ENCODE assay signal across 14 cellular contexts in the genomic region with DNA sequence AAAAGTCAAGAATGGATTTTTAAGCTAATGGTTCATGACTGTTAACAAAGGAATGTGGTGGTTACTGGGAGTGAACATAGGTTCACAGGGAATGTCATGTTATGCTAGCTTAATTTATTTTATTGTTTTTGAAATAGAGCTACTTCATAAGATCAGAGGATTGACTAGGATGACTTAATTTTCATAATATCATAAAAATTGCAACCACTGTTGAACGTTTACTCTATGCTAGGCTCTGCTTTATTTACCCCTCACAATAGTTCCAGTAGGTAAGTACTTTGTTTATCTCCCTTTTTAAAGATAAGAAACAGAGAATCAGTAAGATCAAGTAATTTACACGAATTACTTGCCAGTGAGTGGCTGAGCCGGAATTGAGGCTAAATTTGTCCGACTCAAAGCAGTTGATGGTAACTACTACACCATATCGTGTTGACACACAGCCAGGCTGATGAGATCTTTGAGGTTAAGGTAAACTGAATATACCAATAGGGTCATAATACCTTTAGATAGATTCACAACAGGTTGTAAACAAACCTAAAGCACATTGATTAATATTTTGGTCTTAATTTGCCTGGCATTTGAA.
DNase-seq lines count a peak whose midpoint lies in the region; ATAC-seq lines count a peak whose summit lies in the region.
"Had no signal": no experiment of that assay in that cellular context is flagged by ENCODE, and none has a peak within 500 bp of the region (broad histone marks: within the 10 kb centered on the region; RNA-seq: fewer than 3 reads in every experiment).

No MANE protein-coding gene starts in this region.

- no peak overlapping the region for H3K56ac ChIP-seq in mesendoderm (ENCODE audit: low read length)

- no peak overlapping the region for H4K5ac ChIP-seq in mesendoderm (ENCODE audit: low read length)

- H3K27ac ChIP-seq in mesendoderm (ENCODE audit: low read depth, low read length) = no peak overlapping the region
- H3K27ac ChIP-seq: BLaER1, gastrocnemius medialis had no signal

- no peaks in the 10 kb centered on the region for H3K36me3 ChIP-seq in mesendoderm (ENCODE audit: control insufficient read depth, insufficient read depth, low read length)
- H3K36me3 ChIP-seq: BLaER1, gastrocnemius medialis had no signal

- peak; percentile 77 for DNase-seq in AG08396 (ENCODE audit: low spot score)
- peak; percentile 76 for DNase-seq in NCI-H226
- DNase-seq in dedifferentiated amniotic fluid mesenchymal stem cell (ENCODE audit: extremely low spot score) = peak; percentile 65
- DNase-seq in mesendoderm = peak; percentile 42
- no peak for DNase-seq in pons (ENCODE audit: low spot score)
- no peak for DNase-seq in NCI-H2196 (lab: John Stamatoyannopoulos, UW; ENCODE audit: unreplicated experiment)
- DNase-seq: activated CD8-positive, alpha-beta T cell treated with anti-CD3 and anti-CD28 coated beads for 36 hours; gastrocnemius medialis; KG1; mucosa of descending colon; NCI-H345 had no signal

- no peak overlapping the region for H4K8ac ChIP-seq in mesendoderm (ENCODE audit: low read depth, low read length)

- H2BK5ac ChIP-seq in mesendoderm (ENCODE audit: low read length) = no peak overlapping the region

- H3K4me3 ChIP-seq in mesendoderm (ENCODE audit: low read length) = no peak overlapping the region
- H3K4me3 ChIP-seq: BLaER1, gastrocnemius medialis, mucosa of descending colon had no signal

- no peaks in the 10 kb centered on the region for H3K4me1 ChIP-seq in mesendoderm (ENCODE audit: control insufficient read depth, low read depth, low read length)
- H3K4me1 ChIP-seq: BLaER1, gastrocnemius medialis had no signal

- no peak overlapping the region for H3K4me2 ChIP-seq in mesendoderm (ENCODE audit: low read length)
- H3K4me2 ChIP-seq: BLaER1 had no signal

- no peak overlapping the region for H2AK5ac ChIP-seq in mesendoderm (ENCODE audit: low read length)

- H3K9ac ChIP-seq in mesendoderm (ENCODE audit: low read length) = no peak overlapping the region
- H3K9ac ChIP-seq: BLaER1 had no signal

- no peak overlapping the region for H2BK120ac ChIP-seq in mesendoderm (ENCODE audit: low read depth, low read length)

- no peak overlapping the region for H2BK15ac ChIP-seq in mesendoderm (replicated peaks; ENCODE audit: low read depth)

- ATAC-seq in HG02938 (IDR thresholded peaks at IDR 0.05; ENCODE audit: unreplicated experiment) (no peak), GM21360 (IDR thresholded peaks at IDR 0.05; ENCODE audit: unreplicated experiment) (no peak)
- ATAC-seq: activated CD8-positive, alpha-beta T cell treated with anti-CD3 and anti-CD28 coated beads for 36 hours; gastrocnemius medialis; mucosa of descending colon had no signal

- H3K23ac ChIP-seq in mesendoderm (ENCODE audit: low read length) = no peak overlapping the region

- no peaks in the 10 kb centered on the region for H3K79me1 ChIP-seq in mesendoderm (ENCODE audit: low read length)

- WGBS in mesendoderm (ENCODE audit: extremely low coverage, insufficient coverage, low lambda C conversion rate) = no CpG with 5 or more reads among the region's 5 CpGs

- H3K18ac ChIP-seq in mesendoderm (ENCODE audit: low read length) = no peak overlapping the region

- H3K27me3 ChIP-seq in mesendoderm (ENCODE audit: insufficient read depth, low read length, poor library complexity) = no peaks in the 10 kb centered on the region
- H3K27me3 ChIP-seq: BLaER1, gastrocnemius medialis had no signal

- H3K79me2 ChIP-seq in mesendoderm (ENCODE audit: control insufficient read depth, insufficient read depth, low read length) = no peaks in the 10 kb centered on the region

- H3K4ac ChIP-seq in mesendoderm (ENCODE audit: low read depth, low read length) = no peak overlapping the region

Comparison
In these comparisons a context has a peak if more than half of its experiments do, and no peak if none do; other contexts are left out.
1. DNase-seq: peak in AG08396 (single experiment), NCI-H226 (single experiment), dedifferentiated amniotic fluid mesenchymal stem cell (single experiment) and mesendoderm (single experiment); none in pons (single experiment) and NCI-H2196 (single experiment).